Comparison of ENCODE assay signal across 7 cellular contexts in genomic region chr5:12965804-12966203, GRCh38.
"Had no signal": no experiment of that assay in that cellular context is flagged by ENCODE, and none has a peak within 500 bp of the region (broad histone marks: within the 10 kb centered on the region; RNA-seq: fewer than 3 reads in every experiment).

No MANE protein-coding gene starts in this region.

- DNase-seq: IMR-90, KBM-7, KG1 had no signal

- H3K27me3 Mint-ChIP-seq: IgD-negative memory B cell had no signal

- H3K27ac ChIP-seq: HL-60, KMS-11 had no signal

- H3K27ac Mint-ChIP-seq: IgD-negative memory B cell had no signal

- FAIRE-seq: HTR-8/SVneo had no signal

- H3K9ac ChIP-seq: KMS-11 had no signal

- H3K4me2 ChIP-seq: KMS-11 had no signal

- H3K4me3 Mint-ChIP-seq: IgD-negative memory B cell had no signal
